Comparison of ENCODE assay signal across 7 cellular contexts in the genomic region with DNA sequence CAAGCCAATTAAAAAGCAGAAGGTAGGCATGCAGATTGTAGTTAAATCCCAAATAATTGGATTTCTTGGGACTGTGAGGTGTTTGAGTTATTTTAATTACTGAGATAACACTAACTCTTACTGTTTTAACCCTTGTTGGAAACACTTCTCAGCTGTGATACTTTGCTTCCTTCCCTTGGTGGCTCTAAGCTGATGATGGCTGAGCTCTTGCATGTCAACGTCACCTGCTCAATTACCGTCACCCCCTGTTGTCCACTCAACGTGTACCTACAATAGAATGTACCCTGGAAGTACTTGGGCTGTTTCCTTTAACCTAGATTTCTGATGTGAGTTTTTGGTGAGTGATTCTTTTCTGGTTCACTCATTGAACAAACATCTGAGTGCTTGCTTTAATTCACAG.
"Had no signal": no experiment of that assay in that cellular context is flagged by ENCODE, and none has a peak within 500 bp of the region (broad histone marks: within the 10 kb centered on the region; RNA-seq: fewer than 3 reads in every experiment).

No MANE protein-coding gene starts in this region.

- H3K4me1 Mint-ChIP-seq: IgD-negative memory B cell had no signal

- H3K27ac Mint-ChIP-seq: H9 had no signal

- H3K27ac ChIP-seq: GM23248, HL-60 had no signal

- H3K4me3 Mint-ChIP-seq: H9, IgD-negative memory B cell had no signal

- DNase-seq: GM23248, GOT3, H9, HCEC 1CT, KBM-7 had no signal

- H3K4me3 ChIP-seq: GM23248 had no signal

- H3K9ac ChIP-seq: GM23248 had no signal
